ENCODE assay signal across 16 cellular contexts in the genomic region with DNA sequence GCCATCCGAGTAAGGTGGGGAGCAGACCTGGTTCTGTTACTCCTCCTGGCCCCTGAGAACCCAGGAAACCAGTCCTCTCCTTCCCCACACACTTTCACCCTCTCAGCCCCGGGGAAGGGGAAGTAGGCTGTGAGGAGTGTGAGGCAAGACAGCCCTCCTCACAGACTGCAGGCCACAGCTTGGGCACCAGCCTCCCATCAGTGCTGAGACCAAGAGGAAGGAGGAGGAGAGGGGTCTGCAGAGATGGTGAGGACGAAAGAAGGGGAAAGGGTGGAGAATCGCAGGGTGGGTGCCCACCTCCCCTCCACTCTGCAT. TPM values are rescaled to one million over a fixed set of nuclear protein-coding genes. Genes with fewer than 3 reads are reported as not detected.
A peak's percentile ranks its signal among the peaks of the same experiment; 100 is the strongest.
DNase-seq lines count a peak whose midpoint lies in the region; ATAC-seq and TF ChIP-seq lines count a peak whose summit lies in the region.
"Had no signal": no experiment of that assay in that cellular context is flagged by ENCODE, and none has a peak within 500 bp of the region (broad histone marks: within the 10 kb centered on the region; RNA-seq: fewer than 3 reads in every experiment).

No MANE protein-coding gene starts in this region.

- no peaks in the 10 kb centered on the region for H3K4me1 ChIP-seq in Caco-2
- H3K4me1 ChIP-seq in neutrophil (ENCODE audit: control insufficient read depth in 1 of 2, insufficient read depth in 1 of 2, low read depth in 1 of 2, low read length in 1 of 2): peaks cover 14 to 17% of the 10 kb centered on the region in 2 experiments
- H3K4me1 ChIP-seq: psoas muscle had no signal

- TF ChIP-seq CTCF in Caco-2 (IDR thresholded peaks at IDR 0.05; ENCODE audit: insufficient read depth in 1 of 2, low read depth in 1 of 2, low read length in 1 of 2, severe bottlenecking in 1 of 2, unreplicated experiment in 1 of 2) (no peak), NB4 (IDR thresholded peaks at IDR 0.05; ENCODE audit: low read depth, low read length) (no peak), neutrophil (IDR thresholded peaks at IDR 0.05) (no peak)

- DNase-seq in Caco-2 (no peak), NB4 (ENCODE audit: low read depth) (peak; percentile 80), NCI-H1048 (lab: John Stamatoyannopoulos, UW) (no peak), T-helper 2 cell (no peak), NCI-H1105 treated with DMSO at 0.1 percent for 48 hours (lab: John Stamatoyannopoulos, UW) (no peak), NCI-H146 treated with DMSO at 0.1 percent for 48 hours (lab: John Stamatoyannopoulos, UW; ENCODE audit: unreplicated experiment) (no peak)
- no peak for DNase-seq in central memory CD8-positive, alpha-beta T cell (ENCODE audit: low spot score in 2 of 2)
- DNase-seq: caudate nucleus; CD4-positive, CD25-positive, alpha-beta regulatory T cell; EL; glutamatergic neuron; MM.1S; psoas muscle had no signal

- TF ChIP-seq POLR2A in NB4 (IDR thresholded peaks at IDR 0.05; ENCODE audit: extremely low read depth, insufficient read length): no peak

- no peaks in the 10 kb centered on the region for H3K27me3 Mint-ChIP-seq in Caco-2 (ENCODE audit: insufficient read depth, unreplicated experiment)
- H3K27me3 Mint-ChIP-seq in central memory CD8-positive, alpha-beta T cell: no peaks in the 10 kb centered on the region
- H3K27me3 Mint-ChIP-seq: activated naive CD8-positive, alpha-beta T cell had no signal

- H3K36me3 ChIP-seq in Caco-2 (ENCODE audit: control insufficient read depth, insufficient read depth, low read length) (peaks cover 4% of the 10 kb centered on the region), neutrophil (peaks cover 69% of the 10 kb centered on the region)

- POLR2A ChIA-PET in Caco-2 (lab: Charles Lee): no interaction called here

- no TSS peak for BruUV-seq in Caco-2 (replicated peaks; lab: Mats Ljungman, UMichigan)

- H3K4me3 ChIP-seq in Caco-2 (ENCODE audit: low read depth, low read length): no peak overlapping the region
- H3K4me3 ChIP-seq in NB4 (ENCODE audit: low read depth, low read length): no peak overlapping the region
- no peak overlapping the region for H3K4me3 ChIP-seq in neutrophil (ENCODE audit: low read depth in 1 of 2, low read length in 1 of 2)
- H3K4me3 ChIP-seq: psoas muscle, tibial nerve had no signal

- no peaks in the 10 kb centered on the region for H3K27me3 ChIP-seq in Caco-2 (replicated peaks; ENCODE audit: control insufficient read depth, insufficient read depth, low read length)
- H3K27me3 ChIP-seq in neutrophil: no peaks in the 10 kb centered on the region
- H3K27me3 ChIP-seq: tibial nerve had no signal

- H3K27ac ChIP-seq in neutrophil: peak overlapping the region; percentile 82
- H3K27ac ChIP-seq: psoas muscle had no signal

- CTCF ChIA-PET in Caco-2 (lab: Charles Lee): no interaction called here

- intact Hi-C loops in Caco-2 (cut with micrococcal nuclease; ENCODE audit: unreplicated experiment): no loop called here

- H3K4me1 Mint-ChIP-seq in Caco-2 (ENCODE audit: low read depth, unreplicated experiment): no peaks in the 10 kb centered on the region
- H3K4me1 Mint-ChIP-seq in central memory CD8-positive, alpha-beta T cell: peaks cover 6% of the 10 kb centered on the region

- H3K4me3 Mint-ChIP-seq in Caco-2 (ENCODE audit: unreplicated experiment): no peak overlapping the region
- H3K4me3 Mint-ChIP-seq in central memory CD8-positive, alpha-beta T cell: peak overlapping the region; percentile 25
- H3K4me3 Mint-ChIP-seq: activated naive CD8-positive, alpha-beta T cell; CD4-positive, CD25-positive, alpha-beta regulatory T cell had no signal

- H3K9me3 Mint-ChIP-seq in Caco-2 (ENCODE audit: unreplicated experiment): no peaks in the 10 kb centered on the region
- no peaks in the 10 kb centered on the region for H3K9me3 Mint-ChIP-seq in central memory CD8-positive, alpha-beta T cell
- H3K9me3 Mint-ChIP-seq: CD4-positive, CD25-positive, alpha-beta regulatory T cell had no signal

- ATAC-seq in central memory CD8-positive, alpha-beta T cell (replicated peaks; ENCODE audit: extremely low read depth, poor library complexity, severe bottlenecking): no peak
- ATAC-seq: psoas muscle had no signal

- H3K36me3 Mint-ChIP-seq in Caco-2 (ENCODE audit: insufficient read depth, unreplicated experiment): peaks cover 21% of the 10 kb centered on the region
- H3K36me3 Mint-ChIP-seq in central memory CD8-positive, alpha-beta T cell (ENCODE audit: insufficient read depth): peaks cover 27% of the 10 kb centered on the region
- H3K36me3 Mint-ChIP-seq: activated naive CD8-positive, alpha-beta T cell had no signal

- H3K27ac Mint-ChIP-seq in Caco-2 (ENCODE audit: unreplicated experiment): peak overlapping the region; percentile 25
- no peak overlapping the region for H3K27ac Mint-ChIP-seq in central memory CD8-positive, alpha-beta T cell (ENCODE audit: low read depth)
- H3K27ac Mint-ChIP-seq: activated naive CD8-positive, alpha-beta T cell; CD4-positive, CD25-positive, alpha-beta regulatory T cell had no signal

- H3K9me3 ChIP-seq in Caco-2 (no peaks in the 10 kb centered on the region), neutrophil (no peaks in the 10 kb centered on the region)
- H3K9me3 ChIP-seq: psoas muscle, tibial nerve had no signal

RNA-seq across cellular contexts. Expression of gene G6PC3, which starts 7.0 kb away (rescaled TPM):
- 60.1 and 64.5 TPM in 2 replicates for total RNA-seq in Caco-2 (2022)

RNA-seq across cellular contexts. Expression of gene LSM12, which starts 11.1 kb away (rescaled TPM):
- 83.1 and 85.5 TPM in 2 replicates for total RNA-seq in Caco-2 (2022)

RNA-seq across cellular contexts. Expression of gene HDAC5, which starts 45.9 kb away (rescaled TPM):
- total RNA-seq in Caco-2 (2022): 25.9 and 27.0 TPM in 2 replicates
